Comparison of ENCODE assay signal across 8 cellular contexts in genomic region chr11:59754494-59754858, GRCh38. TPM values are rescaled to one million over a fixed set of nuclear protein-coding genes. Genes with fewer than 3 reads are reported as not detected.
DNase-seq lines count a peak whose midpoint lies in the region; ATAC-seq and TF ChIP-seq lines count a peak whose summit lies in the region.

No MANE protein-coding gene starts in this region.

- no peak overlapping the region for H4K5ac ChIP-seq in IMR-90 (ENCODE audit: low read depth, low read length)

- in situ Hi-C loops in IMR-90 (cut with MboI; ENCODE audit: low sequenced_read_pairs) = no loop called here

- H3K4me1 Mint-ChIP-seq in activated CD8-positive, alpha-beta T cell treated with anti-CD3 and anti-CD28 coated beads for 36 hours (ENCODE audit: low read depth) = peaks cover 14% of the 10 kb centered on the region

- peak overlapping the region; percentile 61 for H3K9ac ChIP-seq in IMR-90 (ENCODE audit: low read depth, low read length)
- H3K9ac ChIP-seq in neuronal stem cell (ENCODE audit: low read depth, low read length, poor library complexity) = peak overlapping the region; percentile 53

- no TSS peak for BruUV-seq in IMR-90 (replicated peaks; lab: Mats Ljungman, UMichigan)

- H2BK120ac ChIP-seq in IMR-90 (ENCODE audit: low read depth, low read length) (no peak overlapping the region), neuronal stem cell (ENCODE audit: low read depth, low read length) (no peak overlapping the region)

- WGBS in IMR-90 (ENCODE audit: extremely low coverage in 2 of 2, insufficient read length in 1 of 2), 2 experiments = 1% methylated on average over 15 of the region's 20 CpGs; no CpG with 5 or more reads in 1 of the 2 experiments
- 0% methylated on average over 12 of the region's 20 CpGs for WGBS in esophagus muscularis mucosa
- WGBS in neuronal stem cell (ENCODE audit: extremely low coverage in 2 of 2, insufficient read length in 2 of 2, insufficient replicate concordance in 1 of 2), 2 donors = no CpG with 5 or more reads among the region's 20 CpGs

- CTCF ChIA-PET in IMR-90 (lab: Yijun Ruan, JAX) = interaction anchor here (0.6 to 1.9 kb wide), 5 partner anchors 9 to 47 kb away, joined by 3 to 5 read pairs (median 4); no protein-coding TSS in a partner anchor
- CTCF ChIA-PET in activated CD8-positive, alpha-beta T cell treated with anti-CD3 and anti-CD28 coated beads for 36 hours (lab: Charles Lee) = interaction anchor here (0.9 to 6.0 kb wide), 20 partner anchors 10 to 610 kb away, joined by 3 to 92 read pairs (median 5); partner anchors contain the start of gene MRPL16

- H3K9me3 ChIP-seq in BE2C (no peaks in the 10 kb centered on the region), IMR-90 (ENCODE audit: control insufficient read depth, insufficient read depth, low read length) (no peaks in the 10 kb centered on the region), esophagus muscularis mucosa (no peaks in the 10 kb centered on the region), neuronal stem cell (replicated peaks in 1 of 2; ENCODE audit: control insufficient read depth in 2 of 2, insufficient read depth in 1 of 2, low read depth in 1 of 2, low read length in 2 of 2) (no peaks in the 10 kb centered on the region)

- dilution Hi-C loops in IMR-90 (cut with HindIII; ENCODE audit: low sequenced_read_pairs, unreplicated experiment) = no loop called here

- no peak overlapping the region for H3K56ac ChIP-seq in IMR-90 (ENCODE audit: extremely low read depth, insufficient read depth, low read length)

- no peak overlapping the region for H2BK15ac ChIP-seq in IMR-90 (ENCODE audit: low read depth, low read length)
- no peak overlapping the region for H2BK15ac ChIP-seq in neuronal stem cell (ENCODE audit: low read length)

- H2AK9ac ChIP-seq in IMR-90 (replicated peaks; ENCODE audit: low read depth, low read length, poor library complexity) = no peak overlapping the region

- peak overlapping the region; percentile 67 for H3K27ac Mint-ChIP-seq in activated CD8-positive, alpha-beta T cell treated with anti-CD3 and anti-CD28 coated beads for 36 hours

- H3K27me3 ChIP-seq in BE2C = peaks cover 16% of the 10 kb centered on the region
- H3K27me3 ChIP-seq in IMR-90 (ENCODE audit: control insufficient read depth, insufficient read depth, low read length) = no peaks in the 10 kb centered on the region
- no peaks in the 10 kb centered on the region for H3K27me3 ChIP-seq in esophagus muscularis mucosa
- H3K27me3 ChIP-seq in neuronal stem cell (ENCODE audit: control insufficient read depth in 3 of 3, insufficient read depth in 3 of 3, low read depth in 1 of 3, low read length in 3 of 3) = peaks cover 0 to 51% (median 0%) of the 10 kb centered on the region in 3 experiments

- H3K4me1 ChIP-seq in BE2C (no peaks in the 10 kb centered on the region), IMR-90 (ENCODE audit: control insufficient read depth, insufficient read depth, low read length) (peaks cover 5% of the 10 kb centered on the region), esophagus muscularis mucosa (peaks cover 13 to 35% (median 25%) of the 10 kb centered on the region in 4 donors), neuronal stem cell (ENCODE audit: control insufficient read depth in 2 of 2, insufficient read depth in 1 of 2, low read depth in 1 of 2, low read length in 2 of 2) (peaks cover 0 to 12% of the 10 kb centered on the region in 2 donors)

- H3K4me2 ChIP-seq in IMR-90 (ENCODE audit: low read depth, low read length) = peak overlapping the region; percentile 77
- peak overlapping the region; percentile 88 for H3K4me2 ChIP-seq in neuronal stem cell (ENCODE audit: insufficient read depth, low read length, poor library complexity, severe bottlenecking)

- no peak overlapping the region for H2BK20ac ChIP-seq in IMR-90 (ENCODE audit: low read depth, low read length)

- no peak overlapping the region; a peak in 1 of 4 replicates for H4K8ac ChIP-seq in IMR-90 (ENCODE audit: low read depth in 2 of 2, low read length in 2 of 2)
- H4K8ac ChIP-seq in neuronal stem cell (ENCODE audit: low read depth, low read length) = no peak overlapping the region

- H3K36me3 ChIP-seq in BE2C (no peaks in the 10 kb centered on the region), IMR-90 (ENCODE audit: control insufficient read depth, insufficient read depth, low read length) (no peaks in the 10 kb centered on the region), esophagus muscularis mucosa (no peaks in the 10 kb centered on the region), neuronal stem cell (replicated peaks in 1 of 2; ENCODE audit: control insufficient read depth in 2 of 2, insufficient read depth in 2 of 2, low read length in 2 of 2) (no peaks in the 10 kb centered on the region)

- H3K4ac ChIP-seq in IMR-90 (ENCODE audit: low read depth, low read length) (no peak overlapping the region), neuronal stem cell (ENCODE audit: low read length) (no peak overlapping the region)

- H4K91ac ChIP-seq in IMR-90 (ENCODE audit: insufficient read depth, low read depth, low read length) = no peak overlapping the region
- H4K91ac ChIP-seq in neuronal stem cell (ENCODE audit: low read depth, low read length, poor library complexity) = no peak overlapping the region

- no peak for TF ChIP-seq POLR2A in IMR-90 (IDR thresholded peaks at IDR 0.05; ENCODE audit: low read depth, low read length)
- TF ChIP-seq POLR2A in esophagus muscularis mucosa (IDR thresholded peaks at IDR 0.05; ENCODE audit: low read depth) = no peak

- peak overlapping the region; percentile 96 for H3K4me3 Mint-ChIP-seq in activated CD8-positive, alpha-beta T cell treated with anti-CD3 and anti-CD28 coated beads for 36 hours

- DNase-seq in BE2C = no peak
- peak; percentile 3 for DNase-seq in IMR-90
- DNase-seq in activated CD8-positive, alpha-beta T cell treated with anti-CD3 and anti-CD28 coated beads for 36 hours = peak; percentile 47
- no peak for DNase-seq in esophagus muscularis mucosa (ENCODE audit: extremely low spot score)
- no peak for DNase-seq in neuronal stem cell (ENCODE audit: low spot score)
- DNase-seq in DMS153 (lab: John Stamatoyannopoulos, UW) = no peak
- DNase-seq in hepatic stellate cell (ENCODE audit: low spot score) = no peak

- peaks cover 5% of the 10 kb centered on the region; the same call in 1 of the 2 replicates for H3K9me1 ChIP-seq in IMR-90 (ENCODE audit: insufficient read depth, low read length)

- no peak overlapping the region for H3K27ac ChIP-seq in IMR-90 (ENCODE audit: insufficient read depth, low read length)
- H3K27ac ChIP-seq in esophagus muscularis mucosa (replicated peaks in 1 of 4) = peak overlapping the region; percentile 90 to 96 (median 94)
- H3K27ac ChIP-seq in neuronal stem cell (replicated peaks; ENCODE audit: low read length) = peak overlapping the region; percentile 0

- no peak for TF ChIP-seq CTCF in BE2C (IDR thresholded peaks at IDR 0.05; ENCODE audit: low read depth, low read length)
- no peak for TF ChIP-seq CTCF in IMR-90 (conservative IDR thresholded peaks at IDR 0.05; ENCODE audit: low read depth, low read length)
- no peak for TF ChIP-seq CTCF in activated CD8-positive, alpha-beta T cell treated with anti-CD3 and anti-CD28 coated beads for 36 hours (IDR thresholded peaks at IDR 0.05)
- TF ChIP-seq CTCF in esophagus muscularis mucosa (IDR thresholded peaks at IDR 0.05) = no peak

- H2BK5ac ChIP-seq in IMR-90 (ENCODE audit: low read depth, low read length, poor library complexity, severe bottlenecking) (no peak overlapping the region), neuronal stem cell (ENCODE audit: low read length) (peak overlapping the region; percentile 6)

- peaks cover 4% of the 10 kb centered on the region for H3K27me3 Mint-ChIP-seq in activated CD8-positive, alpha-beta T cell treated with anti-CD3 and anti-CD28 coated beads for 36 hours

- H3K79me1 ChIP-seq in IMR-90 (ENCODE audit: low read depth in 1 of 2, low read length in 2 of 2) (peaks cover 0 to 23% of the 10 kb centered on the region in 2 experiments; a peak in 3 of 4 replicates), neuronal stem cell (ENCODE audit: low read depth, low read length) (no peaks in the 10 kb centered on the region)

- H3K14ac ChIP-seq in IMR-90 (replicated peaks; ENCODE audit: low read depth, low read length) = no peak overlapping the region; the same call in 1 of the 2 replicates
- H3K14ac ChIP-seq in neuronal stem cell (ENCODE audit: low read length) = no peak overlapping the region

- TF ChIP-seq RAD21 in IMR-90 (IDR thresholded peaks at IDR 0.05; ENCODE audit: low read length) = no peak

- H3K23ac ChIP-seq in IMR-90 (ENCODE audit: low read depth, low read length) (peak overlapping the region; percentile 70; the same call in 1 of the 2 replicates), neuronal stem cell (ENCODE audit: low read depth, low read length, poor library complexity) (no peak overlapping the region)

- H2AFZ ChIP-seq in IMR-90 (replicated peaks; ENCODE audit: low read length, poor library complexity) (peak overlapping the region; percentile 96), neuronal stem cell (ENCODE audit: low read length) (peak overlapping the region; percentile 93)

- H3K36me3 Mint-ChIP-seq in activated CD8-positive, alpha-beta T cell treated with anti-CD3 and anti-CD28 coated beads for 36 hours (ENCODE audit: low read depth) = no peaks in the 10 kb centered on the region

- POLR2A ChIA-PET in IMR-90 (lab: Charles Lee; ENCODE audit: unreplicated experiment) = no interaction called here
- POLR2A ChIA-PET in activated CD8-positive, alpha-beta T cell treated with anti-CD3 and anti-CD28 coated beads for 36 hours (lab: Charles Lee) = interaction anchor here (1.4 to 2.5 kb wide), 3 partner anchors 13 to 86 kb away, joined by 4 to 14 read pairs (median 5); partner anchors contain the start of genes MRPL16 and PATL1

- H3K9me3 Mint-ChIP-seq in activated CD8-positive, alpha-beta T cell treated with anti-CD3 and anti-CD28 coated beads for 36 hours = no peaks in the 10 kb centered on the region

- H3K4me3 ChIP-seq in BE2C (ENCODE audit: low read depth, low read length) (peak overlapping the region; percentile 59), IMR-90 (ENCODE audit: insufficient read depth, low read depth, low read length) (peak overlapping the region; percentile 83), esophagus muscularis mucosa (peak overlapping the region; percentile 81 to 98 (median 84)), neuronal stem cell (ENCODE audit: low read length in 2 of 2) (peak overlapping the region; percentile 47 to 97)

- ATAC-seq in GM18909 (IDR thresholded peaks at IDR 0.05; ENCODE audit: poor library complexity, unreplicated experiment) = peak; percentile 9
- ATAC-seq in IMR-90 (ENCODE audit: low read depth) = no peak
- ATAC-seq in activated CD8-positive, alpha-beta T cell treated with anti-CD3 and anti-CD28 coated beads for 36 hours = peak; percentile 26

- H4K20me1 ChIP-seq in IMR-90 (ENCODE audit: insufficient read depth, low read length) = peaks cover 5% of the 10 kb centered on the region; the same call in 1 of the 2 replicates

- no peak overlapping the region for H2BK12ac ChIP-seq in neuronal stem cell (ENCODE audit: low read length)

- intact Hi-C loops in IMR-90 (cut with micrococcal nuclease) (loop anchor here (1.0 to 5.0 kb wide), 6 partner anchors 48 to 438 kb away; partner anchors contain the start of genes MRPL16 and PATL1), esophagus muscularis mucosa (cut with DNase I) (loop anchor here (1.0 kb wide), 1 partner anchor 48 kb away; no protein-coding TSS in a partner anchor)
- intact Hi-C loops in activated CD8-positive, alpha-beta T cell treated with anti-CD3 and anti-CD28 coated beads for 36 hours (cut with micrococcal nuclease) = loop anchor here (1.0 kb wide), 1 partner anchor 48 kb away; no protein-coding TSS in a partner anchor

- H2AK5ac ChIP-seq in IMR-90 (ENCODE audit: low read depth, low read length) (no peak overlapping the region), neuronal stem cell (ENCODE audit: low read depth, low read length) (no peak overlapping the region)

- H3K18ac ChIP-seq in IMR-90 (ENCODE audit: low read depth, low read length) = no peak overlapping the region
- no peak overlapping the region for H3K18ac ChIP-seq in neuronal stem cell (ENCODE audit: low read length)

- no peak for TF ChIP-seq EP300 in esophagus muscularis mucosa (IDR thresholded peaks at IDR 0.05)

RNA-seq across cellular contexts. Expression of gene STX3, which starts 0.7 kb away (rescaled TPM):
- polyA plus RNA-seq in BE2C (2012; ENCODE audit: insufficient read depth, insufficient read length, low read depth) = 7.8 TPM
- 5.4 and 7.5 TPM in 2 replicates for total RNA-seq in IMR-90 (2012; rRNA removed)
- 5.0 and 5.7 TPM in 2 replicates for polyA plus RNA-seq in IMR-90 (2012; rRNA removed)
- polyA plus RNA-seq in IMR-90 (2012; cell fraction: cytosol; rRNA removed) = 1.8 and 2.6 TPM in 2 replicates
- polyA plus RNA-seq in IMR-90 (2012; cell fraction: nucleus; rRNA removed; ENCODE audit: low replicate concordance) = 2.6 and 11.2 TPM in 2 replicates
- 1 to 10 TPM; 8.3 to 9.5 TPM for total RNA-seq in activated CD8-positive, alpha-beta T cell treated with anti-CD3 and anti-CD28 coated beads for 36 hours
- 10 to 100 TPM; 16.3 to 24.0 (median 22.3) TPM for total RNA-seq in esophagus muscularis mucosa
- polyA plus RNA-seq in neuronal stem cell (2013, experiment 1 of 2) = 28.3 TPM
- polyA plus RNA-seq in neuronal stem cell (2013, experiment 2 of 2) = 28.3 TPM

RNA-seq across cellular contexts. Expression of gene OR10V1, which starts 40.8 kb away (rescaled TPM):
- not detected for polyA plus RNA-seq in BE2C (2012; ENCODE audit: insufficient read depth, insufficient read length, low read depth)
- total RNA-seq in IMR-90 (2012; rRNA removed) (not detected in 2 replicates), esophagus muscularis mucosa (not detected)
- polyA plus RNA-seq in IMR-90 (2012; rRNA removed) = not detected in 2 replicates
- not detected in 2 replicates for polyA plus RNA-seq in IMR-90 (2012; cell fraction: cytosol; rRNA removed)
- polyA plus RNA-seq in IMR-90 (2012; cell fraction: nucleus; rRNA removed; ENCODE audit: low replicate concordance) = not detected in 2 replicates
- total RNA-seq in activated CD8-positive, alpha-beta T cell treated with anti-CD3 and anti-CD28 coated beads for 36 hours = not detected
- not detected for polyA plus RNA-seq in neuronal stem cell (2013, experiment 1 of 2)
- 0.04 TPM for polyA plus RNA-seq in neuronal stem cell (2013, experiment 2 of 2)

RNA-seq across cellular contexts. Expression of gene MRPL16, which starts 56.1 kb away (rescaled TPM):
- 45.0 TPM for polyA plus RNA-seq in BE2C (2012; ENCODE audit: insufficient read depth, insufficient read length, low read depth)
- total RNA-seq in IMR-90 (2012; rRNA removed) = 43.9 and 56.9 TPM in 2 replicates
- polyA plus RNA-seq in IMR-90 (2012; rRNA removed) = 64.5 and 71.3 TPM in 2 replicates
- polyA plus RNA-seq in IMR-90 (2012; cell fraction: cytosol; rRNA removed) = 36.4 and 61.0 TPM in 2 replicates
- 14.0 and 44.3 TPM in 2 replicates for polyA plus RNA-seq in IMR-90 (2012; cell fraction: nucleus; rRNA removed; ENCODE audit: low replicate concordance)
- total RNA-seq in activated CD8-positive, alpha-beta T cell treated with anti-CD3 and anti-CD28 coated beads for 36 hours = 10 to 100 TPM; 76.4 to 78.7 TPM
- 10 to 100 TPM; 47.9 to 58.6 (median 52.1) TPM for total RNA-seq in esophagus muscularis mucosa
- 42.5 TPM for polyA plus RNA-seq in neuronal stem cell (2013, experiment 1 of 2)
- polyA plus RNA-seq in neuronal stem cell (2013, experiment 2 of 2) = 41.2 TPM

Comparison
In these comparisons a context has a peak if more than half of its experiments do, and no peak if none do; other contexts are left out.
1. DNase-seq: peak in IMR-90 (single experiment) and activated CD8-positive, alpha-beta T cell treated with anti-CD3 and anti-CD28 coated beads for 36 hours (single experiment); none in BE2C (single experiment), esophagus muscularis mucosa (single experiment), neuronal stem cell (single experiment), DMS153 (single experiment) and hepatic stellate cell (single experiment).
2. Peak in every context shown above with its lines, with median percentiles within 50 percentile points of each other: H3K4me3 ChIP-seq.